Comparison of ENCODE assay signal across 30 cellular contexts in the genomic region with DNA sequence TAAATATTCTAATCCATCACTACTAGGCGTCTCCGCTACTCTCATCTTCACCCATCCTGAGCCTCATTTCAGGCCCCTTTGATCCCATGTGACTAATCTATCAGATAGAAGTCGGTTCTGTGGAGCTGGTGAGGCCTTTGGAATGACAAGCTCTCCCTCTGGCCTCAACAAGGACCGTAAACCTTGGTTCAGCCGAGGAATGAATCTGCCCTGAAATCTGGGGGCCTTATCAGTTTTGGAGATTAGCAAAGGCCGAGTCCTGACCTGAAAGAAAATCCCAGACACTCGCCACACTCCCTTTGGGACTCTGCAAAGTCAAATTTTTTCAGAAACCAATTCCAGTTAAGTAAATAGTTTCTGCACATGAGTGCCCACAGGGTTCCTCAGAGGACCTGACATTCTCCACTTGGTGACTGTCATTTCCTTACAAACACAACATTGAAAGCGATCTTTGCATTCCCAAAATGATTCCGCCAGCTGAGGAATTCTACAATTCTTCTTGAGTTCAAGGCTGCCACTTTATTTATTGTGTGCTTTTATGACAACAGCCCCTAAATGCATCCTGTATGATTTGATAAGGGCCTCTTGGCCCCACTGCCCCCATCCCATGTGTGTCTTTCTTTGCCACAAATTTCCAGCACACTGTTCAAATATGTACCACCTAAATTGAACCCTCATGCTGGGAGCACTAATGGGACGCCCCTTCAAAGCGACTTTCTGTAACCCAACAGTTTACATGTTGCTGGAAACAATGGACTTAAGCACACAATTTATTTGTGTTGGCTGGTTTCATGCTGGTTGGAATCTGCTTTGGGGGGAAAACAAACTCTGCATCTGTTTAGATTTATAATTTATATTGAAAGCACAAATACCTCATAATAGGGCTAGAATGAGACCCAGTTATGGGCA. TPM values are rescaled to one million over a fixed set of nuclear protein-coding genes. Genes with fewer than 3 reads are reported as not detected.
DNase-seq lines count a peak whose midpoint lies in the region; ATAC-seq, FAIRE-seq and TF ChIP-seq lines count a peak whose summit lies in the region.
"Had no signal": no experiment of that assay in that cellular context is flagged by ENCODE, and none has a peak within 500 bp of the region (broad histone marks: within the 10 kb centered on the region; RNA-seq: fewer than 3 reads in every experiment).

No MANE protein-coding gene starts in this region.

- H3K14ac ChIP-seq in IMR-90 (replicated peaks; ENCODE audit: low read depth, low read length) = no peak overlapping the region

- no peaks in the 10 kb centered on the region for H3K27me3 ChIP-seq in Caco-2 (replicated peaks; ENCODE audit: control insufficient read depth, insufficient read depth, low read length)
- H3K27me3 ChIP-seq in IMR-90 (ENCODE audit: control insufficient read depth, insufficient read depth, low read length) = no peaks in the 10 kb centered on the region
- no peaks in the 10 kb centered on the region for H3K27me3 ChIP-seq in astrocyte (ENCODE audit: insufficient read depth, low read length)
- H3K27me3 ChIP-seq in right atrium auricular region = no peaks in the 10 kb centered on the region
- H3K27me3 ChIP-seq: esophagus muscularis mucosa, gastroesophageal sphincter, left lung had no signal

- no peak overlapping the region for H3K18ac ChIP-seq in IMR-90 (ENCODE audit: low read depth, low read length)

- H2AFZ ChIP-seq in IMR-90 (replicated peaks; ENCODE audit: low read length, poor library complexity) (no peak overlapping the region), astrocyte (ENCODE audit: low read depth, low read length) (no peak overlapping the region)

- intact Hi-C loops in Caco-2 (cut with micrococcal nuclease; ENCODE audit: unreplicated experiment) (loop anchor here (1.0 kb wide), 6 partner anchors 10 to 60 kb away; partner anchors contain the start of gene PARD6B), IMR-90 (cut with micrococcal nuclease) (no loop called here)

- H3K9me3 ChIP-seq in Caco-2 (no peaks in the 10 kb centered on the region), IMR-90 (ENCODE audit: control insufficient read depth, insufficient read depth, low read length) (no peaks in the 10 kb centered on the region), astrocyte (ENCODE audit: insufficient read depth, low read depth, low read length) (no peaks in the 10 kb centered on the region), mesodermal cell (ENCODE audit: control insufficient read depth, low read length) (no peaks in the 10 kb centered on the region), right atrium auricular region (no peaks in the 10 kb centered on the region)
- H3K9me3 ChIP-seq: esophagus muscularis mucosa, gastroesophageal sphincter, left lung had no signal

- no peak for TF ChIP-seq RAD21 in IMR-90 (IDR thresholded peaks at IDR 0.05; ENCODE audit: low read length)

- H3K56ac ChIP-seq in IMR-90 (ENCODE audit: extremely low read depth, insufficient read depth, low read length) = no peak overlapping the region

- H3K79me2 ChIP-seq in astrocyte (ENCODE audit: insufficient read depth, low read length) = no peaks in the 10 kb centered on the region

- H3K4me1 Mint-ChIP-seq in Caco-2 (ENCODE audit: low read depth, unreplicated experiment) (peaks cover 46% of the 10 kb centered on the region), astrocyte (ENCODE audit: low read depth, unreplicated experiment) (peaks cover 6% of the 10 kb centered on the region)
- H3K4me1 Mint-ChIP-seq: activated naive CD4-positive, alpha-beta T cell treated with anti-CD3 and anti-CD28 coated beads, Interleukin-2, amount 50 U/mL, for 24 hours had no signal

- H3K9ac ChIP-seq in IMR-90 (ENCODE audit: low read depth, low read length) = no peak overlapping the region
- H3K9ac ChIP-seq in astrocyte (ENCODE audit: low read length) = no peak overlapping the region

- CTCF ChIA-PET in Caco-2 (lab: Charles Lee) = interaction anchor here (0.6 to 1.9 kb wide), 18 partner anchors 10 to 1397 kb away, joined by 3 to 20 read pairs (median 5); partner anchors contain the start of genes BCAS4 and RIPOR3
- CTCF ChIA-PET in IMR-90 (lab: Yijun Ruan, JAX) = interaction anchor here (0.7 kb wide), 1 partner anchor 594 kb away, joined by 3 read pairs; no protein-coding TSS in a partner anchor

- TF ChIP-seq POLR2A in IMR-90 (IDR thresholded peaks at IDR 0.05; ENCODE audit: low read depth, low read length) = no peak

- no peaks in the 10 kb centered on the region for H3K79me1 ChIP-seq in IMR-90 (ENCODE audit: low read depth in 1 of 2, low read length in 2 of 2)

- H3K36me3 ChIP-seq in Caco-2 (ENCODE audit: control insufficient read depth, insufficient read depth, low read length) = no peaks in the 10 kb centered on the region
- no peaks in the 10 kb centered on the region for H3K36me3 ChIP-seq in IMR-90 (ENCODE audit: control insufficient read depth, insufficient read depth, low read length)
- no peaks in the 10 kb centered on the region for H3K36me3 ChIP-seq in astrocyte (ENCODE audit: insufficient read depth, low read length)
- no peaks in the 10 kb centered on the region for H3K36me3 ChIP-seq in mesodermal cell (ENCODE audit: control insufficient read depth, insufficient read depth, low read length)
- H3K36me3 ChIP-seq in right atrium auricular region = no peaks in the 10 kb centered on the region
- H3K36me3 ChIP-seq: esophagus muscularis mucosa, gastroesophageal sphincter, left lung had no signal

- no peak overlapping the region for H2AK9ac ChIP-seq in IMR-90 (replicated peaks; ENCODE audit: low read depth, low read length, poor library complexity)

- no peaks in the 10 kb centered on the region for H3K9me3 Mint-ChIP-seq in Caco-2 (ENCODE audit: unreplicated experiment)
- H3K9me3 Mint-ChIP-seq in astrocyte (ENCODE audit: unreplicated experiment) = no peaks in the 10 kb centered on the region
- H3K9me3 Mint-ChIP-seq: activated CD8-positive, alpha-beta T cell treated with anti-CD3 and anti-CD28 coated beads for 36 hours; activated naive CD4-positive, alpha-beta T cell treated with anti-CD3 and anti-CD28 coated beads, Interleukin-2, amount 50 U/mL, for 24 hours; activated T-helper 2 cell treated with anti-CD3 and anti-CD28 coated beads, Interferon-gamma antibody, Interleukin-2, Interleukin-4, amounts not matched to agents 10 μg/mL and 5 μg/mL and 100 μg/mL, durations not matched to agents 14 hours and 24 hours and 36 hours; naive thymus-derived CD4-positive, alpha-beta T cell; type B pancreatic cell had no signal

- H3K27ac Mint-ChIP-seq in Caco-2 (ENCODE audit: unreplicated experiment) (peak overlapping the region; percentile 88), astrocyte (ENCODE audit: unreplicated experiment) (no peak overlapping the region)
- H3K27ac Mint-ChIP-seq: activated CD8-positive, alpha-beta T cell treated with anti-CD3 and anti-CD28 coated beads for 36 hours; activated naive CD4-positive, alpha-beta T cell treated with anti-CD3 and anti-CD28 coated beads, Interleukin-2, amount 50 U/mL, for 24 hours; activated T-helper 2 cell treated with anti-CD3 and anti-CD28 coated beads, Interferon-gamma antibody, Interleukin-2, Interleukin-4, amounts not matched to agents 10 μg/mL and 5 μg/mL and 100 μg/mL, durations not matched to agents 14 hours and 24 hours and 36 hours; naive thymus-derived CD4-positive, alpha-beta T cell; type B pancreatic cell had no signal

- POLR2A ChIA-PET in Caco-2 (lab: Charles Lee) = interaction anchor here (0.5 to 1.0 kb wide), 8 partner anchors 10 to 43 kb away, joined by 3 to 4 read pairs (median 3); partner anchors contain the start of gene PARD6B
- POLR2A ChIA-PET in IMR-90 (lab: Charles Lee; ENCODE audit: unreplicated experiment) = no interaction called here

- no peak for ATAC-seq in IMR-90 (ENCODE audit: low read depth)
- ATAC-seq: activated CD8-positive, alpha-beta T cell treated with anti-CD3 and anti-CD28 coated beads for 36 hours; gastroesophageal sphincter; HCT116; left lung; naive thymus-derived CD4-positive, alpha-beta T cell had no signal

- H3K4ac ChIP-seq in IMR-90 (ENCODE audit: low read depth, low read length) = peak overlapping the region; percentile 17; the same call in 1 of the 2 replicates

- H3K27ac ChIP-seq in IMR-90 (ENCODE audit: insufficient read depth, low read length) = no peak overlapping the region
- H3K27ac ChIP-seq in astrocyte (ENCODE audit: low read depth, low read length) = no peak overlapping the region
- H3K27ac ChIP-seq in mesodermal cell (ENCODE audit: low read depth, low read length, severe bottlenecking) = peak overlapping the region; percentile 44
- no peak overlapping the region for H3K27ac ChIP-seq in right atrium auricular region
- H3K27ac ChIP-seq: esophagus muscularis mucosa, gastroesophageal sphincter, left lung, RWPE1, SK-N-MC had no signal

- H2BK20ac ChIP-seq in IMR-90 (ENCODE audit: low read depth, low read length) = peak overlapping the region; percentile 12; the same call in 1 of the 2 replicates

- H3K4me2 ChIP-seq in IMR-90 (ENCODE audit: low read depth, low read length) = no peak overlapping the region
- peak overlapping the region; percentile 2 for H3K4me2 ChIP-seq in astrocyte (ENCODE audit: low read length)

- FAIRE-seq in astrocyte (lab: Jason Lieb, UNC) = no peak
- FAIRE-seq: GM19239, small intestine had no signal

- peak overlapping the region; percentile 29; the same call in 1 of the 2 replicates for H2BK120ac ChIP-seq in IMR-90 (ENCODE audit: low read depth, low read length)

- H4K5ac ChIP-seq in IMR-90 (ENCODE audit: low read depth, low read length) = no peak overlapping the region

- TF ChIP-seq CTCF in Caco-2 (IDR thresholded peaks at IDR 0.05; ENCODE audit: insufficient read depth in 1 of 2, low read depth in 1 of 2, low read length in 1 of 2, severe bottlenecking in 1 of 2, unreplicated experiment in 1 of 2) = no peak
- TF ChIP-seq CTCF in IMR-90 (conservative IDR thresholded peaks at IDR 0.05; ENCODE audit: low read depth, low read length) = no peak
- TF ChIP-seq CTCF in astrocyte (IDR thresholded peaks at IDR 0.05; ENCODE audit: insufficient read depth, low read depth, low read length) = no peak
- no peak for TF ChIP-seq CTCF in right atrium auricular region (IDR thresholded peaks at IDR 0.05)

- H4K91ac ChIP-seq in IMR-90 (ENCODE audit: insufficient read depth, low read depth, low read length) = no peak overlapping the region

- no peak overlapping the region for H3K4me3 ChIP-seq in Caco-2 (ENCODE audit: low read depth, low read length)
- H3K4me3 ChIP-seq in IMR-90 (ENCODE audit: insufficient read depth, low read depth, low read length) = no peak overlapping the region
- no peak overlapping the region for H3K4me3 ChIP-seq in astrocyte (ENCODE audit: insufficient read depth, low read depth, low read length)
- H3K4me3 ChIP-seq in mesodermal cell (ENCODE audit: extremely low read depth, insufficient read depth, low read length, poor library complexity, severe bottlenecking) = no peak overlapping the region
- H3K4me3 ChIP-seq in right atrium auricular region = no peak overlapping the region
- H3K4me3 ChIP-seq: esophagus muscularis mucosa, gastroesophageal sphincter, left lung, SK-N-MC had no signal

- 53% methylated on average over 5 of the region's 11 CpGs; no CpG with 5 or more reads in 1 of the 2 experiments for WGBS in IMR-90 (ENCODE audit: extremely low coverage in 2 of 2, insufficient read length in 1 of 2), 2 experiments
- WGBS in mesodermal cell (ENCODE audit: insufficient coverage in 2 of 2), 2 experiments = 49 to 57% methylated on average over 7 to 8 of the region's 11 CpGs

- H3K36me3 Mint-ChIP-seq in Caco-2 (ENCODE audit: insufficient read depth, unreplicated experiment) (no peaks in the 10 kb centered on the region), astrocyte (ENCODE audit: low read depth, unreplicated experiment) (no peaks in the 10 kb centered on the region)
- H3K36me3 Mint-ChIP-seq: activated naive CD4-positive, alpha-beta T cell treated with anti-CD3 and anti-CD28 coated beads, Interleukin-2, amount 50 U/mL, for 24 hours; naive thymus-derived CD4-positive, alpha-beta T cell; type B pancreatic cell had no signal

- no peak overlapping the region for H3K23ac ChIP-seq in IMR-90 (ENCODE audit: low read depth, low read length)

- H4K20me1 ChIP-seq in IMR-90 (ENCODE audit: insufficient read depth, low read length) (no peaks in the 10 kb centered on the region), astrocyte (ENCODE audit: insufficient read depth, low read length) (no peaks in the 10 kb centered on the region)

- H2AK5ac ChIP-seq in IMR-90 (ENCODE audit: low read depth, low read length) = no peak overlapping the region

- no peaks in the 10 kb centered on the region for H3K27me3 Mint-ChIP-seq in Caco-2 (ENCODE audit: insufficient read depth, unreplicated experiment)
- peaks cover 16% of the 10 kb centered on the region for H3K27me3 Mint-ChIP-seq in astrocyte (ENCODE audit: low read depth, unreplicated experiment)
- H3K27me3 Mint-ChIP-seq: type B pancreatic cell had no signal

- H3K4me1 ChIP-seq in Caco-2 = peaks cover 41% of the 10 kb centered on the region
- H3K4me1 ChIP-seq in IMR-90 (ENCODE audit: control insufficient read depth, insufficient read depth, low read length) = peaks cover 2% of the 10 kb centered on the region
- peaks cover 5% of the 10 kb centered on the region for H3K4me1 ChIP-seq in astrocyte (ENCODE audit: insufficient read depth, low read length)
- peaks cover 16% of the 10 kb centered on the region for H3K4me1 ChIP-seq in mesodermal cell (ENCODE audit: control insufficient read depth, insufficient read depth, low read length, poor library complexity, severe bottlenecking)
- H3K4me1 ChIP-seq in right atrium auricular region = no peaks in the 10 kb centered on the region
- H3K4me1 ChIP-seq: esophagus muscularis mucosa, gastroesophageal sphincter, left lung had no signal

- no peak overlapping the region; the same call in 2 of the 3 replicates for H2BK15ac ChIP-seq in IMR-90 (ENCODE audit: low read depth, low read length)

- in situ Hi-C loops in IMR-90 (cut with MboI; ENCODE audit: low sequenced_read_pairs) = no loop called here

- peak; percentile 90 to 96 for DNase-seq in Caco-2
- DNase-seq in IMR-90 = no peak
- no peak for DNase-seq in astrocyte (ENCODE audit: low read depth)
- no peak for DNase-seq in stimulated activated CD8-positive, alpha-beta memory T cell treated with anti-CD3 and anti-CD28 coated beads, Interleukin-4, amount 100 ng/mL, for 48 hours
- DNase-seq in right atrium auricular region (ENCODE audit: low spot score) = no peak
- DNase-seq in T-helper 1 cell = no peak
- no peak for DNase-seq in cerebellar nuclear complex (lab: John Stamatoyannopoulos, UW)
- DNase-seq: activated CD8-positive, alpha-beta T cell treated with anti-CD3 and anti-CD28 coated beads for 36 hours; GDM1; KBM-7; left lung; midbrain; naive thymus-derived CD4-positive, alpha-beta T cell; NCI-H1105; NCI-H2171; NCI-H526 treated with DMSO at 0.1 percent for 48 hours; small intestine; stimulated activated CD4-positive, alpha-beta T cell treated with anti-CD3 and anti-CD28 coated beads, Interleukin-1b, Interleukin-23, amount 100 ng/mL, for 48 hours; T-helper 2 cell had no signal

- no peak overlapping the region for H2BK5ac ChIP-seq in IMR-90 (ENCODE audit: low read depth, low read length, poor library complexity, severe bottlenecking)

- peaks cover 8% of the 10 kb centered on the region; the same call in 1 of the 2 replicates for H3K9me1 ChIP-seq in IMR-90 (ENCODE audit: insufficient read depth, low read length)

- no TSS peak for BruUV-seq in Caco-2 (replicated peaks; lab: Mats Ljungman, UMichigan)
- no TSS peak for BruUV-seq in IMR-90 (replicated peaks; lab: Mats Ljungman, UMichigan)

- H3K4me3 Mint-ChIP-seq in Caco-2 (ENCODE audit: unreplicated experiment) (no peak overlapping the region), astrocyte (ENCODE audit: unreplicated experiment) (no peak overlapping the region)
- H3K4me3 Mint-ChIP-seq: activated CD8-positive, alpha-beta T cell treated with anti-CD3 and anti-CD28 coated beads for 36 hours; activated naive CD4-positive, alpha-beta T cell treated with anti-CD3 and anti-CD28 coated beads, Interleukin-2, amount 50 U/mL, for 24 hours; naive thymus-derived CD4-positive, alpha-beta T cell; type B pancreatic cell had no signal

- dilution Hi-C loops in IMR-90 (cut with HindIII; ENCODE audit: low sequenced_read_pairs, unreplicated experiment) = no loop called here

- no peak overlapping the region for H4K8ac ChIP-seq in IMR-90 (ENCODE audit: low read depth in 2 of 2, low read length in 2 of 2)

RNA-seq across cellular contexts. Expression of gene RIPOR3, which starts 10.0 kb away (rescaled TPM):
- total RNA-seq in Caco-2 (2022) (0.18 and 0.67 TPM in 2 replicates), IMR-90 (2012; rRNA removed) (0.28 and 0.54 TPM in 2 replicates), astrocyte (0.29 and 0.39 TPM in 2 replicates), right atrium auricular region (1 to 10 TPM; 2.9 to 4.7 TPM)
- 1.7 TPM in 2 replicates for polyA plus RNA-seq in IMR-90 (2012; rRNA removed)
- 0.28 and 0.71 TPM in 2 replicates for polyA plus RNA-seq in IMR-90 (2012; cell fraction: cytosol; rRNA removed)
- polyA plus RNA-seq in IMR-90 (2012; cell fraction: nucleus; rRNA removed; ENCODE audit: low replicate concordance) = 11.7 and 15.4 TPM in 2 replicates
- polyA plus RNA-seq in mesodermal cell (2013, experiment 1 of 2) = 9.4 TPM
- 10.0 TPM for polyA plus RNA-seq in mesodermal cell (2013, experiment 2 of 2)
- total RNA-seq: activated CD8-positive, alpha-beta T cell treated with anti-CD3 and anti-CD28 coated beads for 36 hours; activated T-helper 2 cell treated with anti-CD3 and anti-CD28 coated beads, Interferon-gamma antibody, Interleukin-2, Interleukin-4, amounts not matched to agents 10 μg/mL and 5 μg/mL and 100 μg/mL, durations not matched to agents 14 hours and 24 hours and 36 hours; MCF 10A had no signal

RNA-seq across cellular contexts. Expression of gene PARD6B, which starts 30.1 kb away (rescaled TPM):
- total RNA-seq in Caco-2 (2022) (153 and 156 TPM in 2 replicates), IMR-90 (2012; rRNA removed) (0.90 and 1.4 TPM in 2 replicates), astrocyte (10.1 and 13.1 TPM in 2 replicates), right atrium auricular region (1 to 10 TPM; 4.4 to 5.9 TPM)
- 0.14 and 0.17 TPM in 2 replicates for polyA plus RNA-seq in IMR-90 (2012; rRNA removed)
- 0.05 and 0.08 TPM in 2 replicates for polyA plus RNA-seq in IMR-90 (2012; cell fraction: cytosol; rRNA removed)
- 0.07 and 0.25 TPM in 2 replicates for polyA plus RNA-seq in IMR-90 (2012; cell fraction: nucleus; rRNA removed; ENCODE audit: low replicate concordance)
- 4.7 TPM for polyA plus RNA-seq in mesodermal cell (2013, experiment 1 of 2)
- polyA plus RNA-seq in mesodermal cell (2013, experiment 2 of 2) = 5.9 TPM

Comparison
In these comparisons a context has a peak if more than half of its experiments do, and no peak if none do; other contexts are left out.
1. DNase-seq: peak in Caco-2 (2 of 2); none in IMR-90 (single experiment), astrocyte (single experiment), stimulated activated CD8-positive, alpha-beta memory T cell treated with anti-CD3 and anti-CD28 coated beads, Interleukin-4, amount 100 ng/mL, for 48 hours (single experiment), right atrium auricular region (single experiment), T-helper 1 cell (0 of 5) and cerebellar nuclear complex (0 of 2).
2. RNA of gene PARD6B, which starts 30.1 kb away (total RNA-seq): 153 to 156 TPM in Caco-2; 10.1 to 13.1 TPM in astrocyte, 4.4 to 5.9 TPM in right atrium auricular region and 0.90 to 1.4 TPM in IMR-90; every median in the first group is over 10 times any median in the second.